Comparison of ENCODE assay signal across 2 cellular contexts in the genomic region with DNA sequence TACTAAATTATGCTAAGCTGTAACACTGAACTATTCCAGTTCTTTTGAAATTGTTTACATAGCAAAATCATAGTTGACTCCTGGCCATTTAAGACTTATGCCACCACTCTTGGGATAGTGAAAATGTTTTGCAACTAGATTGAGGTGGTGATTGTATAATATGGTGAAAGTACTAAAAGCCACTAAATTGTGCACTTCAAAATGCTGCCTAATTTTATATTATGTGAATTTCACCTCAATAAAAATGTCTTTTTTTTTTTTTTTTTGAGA.
A peak's percentile ranks its signal among the peaks of the same experiment; 100 is the strongest.
TF ChIP-seq lines count a peak whose summit lies in the region.

No MANE protein-coding gene starts in this region.

TF ChIP-seq in K562, 482 proteins besides CTCF, POLR2A, EP300 and RAD21 (continues in another document):
- TF ChIP-seq IFI16 (CRISPR knock-in tag; IDR thresholded peaks at IDR 0.05) (no peak), ZNF23 (CRISPR knock-in tag; IDR thresholded peaks at IDR 0.05) (no peak), DIDO1 (tag; IDR thresholded peaks at IDR 0.05; ENCODE audit: low read depth) (no peak), MAFF (IDR thresholded peaks at IDR 0.05; ENCODE audit: low read length) (no peak), EWSR1 (IDR thresholded peaks at IDR 0.05; ENCODE audit: borderline replicate concordance, low read depth, partially characterized antibody) (no peak), C11orf30 (IDR thresholded peaks at IDR 0.05; ENCODE audit: low read depth) (peak; percentile 10; the same call in 1 of the 2 replicates), NR2F6 (CRISPR knock-in tag; IDR thresholded peaks at IDR 0.05) (no peak), ZNF584 (CRISPR knock-in tag; IDR thresholded peaks at IDR 0.05; ENCODE audit: low read depth) (no peak), FOXJ3 (CRISPR knock-in tag; IDR thresholded peaks at IDR 0.05) (no peak), CEBPB (tag; IDR thresholded peaks at IDR 0.05) (peak; percentile 28; the same call in 1 of the 2 replicates), MYC (IDR thresholded peaks at IDR 0.05; ENCODE audit: low read depth, low read length) (no peak), MYC (CRISPR knock-in tag; IDR thresholded peaks at IDR 0.05; ENCODE audit: borderline replicate concordance, low read depth) (no peak), PHF8 (IDR thresholded peaks at IDR 0.05; ENCODE audit: borderline replicate concordance, low read length) (no peak), NUFIP1 (IDR thresholded peaks at IDR 0.05; ENCODE audit: partially characterized antibody) (no peak)
- TF ChIP-seq, protein P1, sequence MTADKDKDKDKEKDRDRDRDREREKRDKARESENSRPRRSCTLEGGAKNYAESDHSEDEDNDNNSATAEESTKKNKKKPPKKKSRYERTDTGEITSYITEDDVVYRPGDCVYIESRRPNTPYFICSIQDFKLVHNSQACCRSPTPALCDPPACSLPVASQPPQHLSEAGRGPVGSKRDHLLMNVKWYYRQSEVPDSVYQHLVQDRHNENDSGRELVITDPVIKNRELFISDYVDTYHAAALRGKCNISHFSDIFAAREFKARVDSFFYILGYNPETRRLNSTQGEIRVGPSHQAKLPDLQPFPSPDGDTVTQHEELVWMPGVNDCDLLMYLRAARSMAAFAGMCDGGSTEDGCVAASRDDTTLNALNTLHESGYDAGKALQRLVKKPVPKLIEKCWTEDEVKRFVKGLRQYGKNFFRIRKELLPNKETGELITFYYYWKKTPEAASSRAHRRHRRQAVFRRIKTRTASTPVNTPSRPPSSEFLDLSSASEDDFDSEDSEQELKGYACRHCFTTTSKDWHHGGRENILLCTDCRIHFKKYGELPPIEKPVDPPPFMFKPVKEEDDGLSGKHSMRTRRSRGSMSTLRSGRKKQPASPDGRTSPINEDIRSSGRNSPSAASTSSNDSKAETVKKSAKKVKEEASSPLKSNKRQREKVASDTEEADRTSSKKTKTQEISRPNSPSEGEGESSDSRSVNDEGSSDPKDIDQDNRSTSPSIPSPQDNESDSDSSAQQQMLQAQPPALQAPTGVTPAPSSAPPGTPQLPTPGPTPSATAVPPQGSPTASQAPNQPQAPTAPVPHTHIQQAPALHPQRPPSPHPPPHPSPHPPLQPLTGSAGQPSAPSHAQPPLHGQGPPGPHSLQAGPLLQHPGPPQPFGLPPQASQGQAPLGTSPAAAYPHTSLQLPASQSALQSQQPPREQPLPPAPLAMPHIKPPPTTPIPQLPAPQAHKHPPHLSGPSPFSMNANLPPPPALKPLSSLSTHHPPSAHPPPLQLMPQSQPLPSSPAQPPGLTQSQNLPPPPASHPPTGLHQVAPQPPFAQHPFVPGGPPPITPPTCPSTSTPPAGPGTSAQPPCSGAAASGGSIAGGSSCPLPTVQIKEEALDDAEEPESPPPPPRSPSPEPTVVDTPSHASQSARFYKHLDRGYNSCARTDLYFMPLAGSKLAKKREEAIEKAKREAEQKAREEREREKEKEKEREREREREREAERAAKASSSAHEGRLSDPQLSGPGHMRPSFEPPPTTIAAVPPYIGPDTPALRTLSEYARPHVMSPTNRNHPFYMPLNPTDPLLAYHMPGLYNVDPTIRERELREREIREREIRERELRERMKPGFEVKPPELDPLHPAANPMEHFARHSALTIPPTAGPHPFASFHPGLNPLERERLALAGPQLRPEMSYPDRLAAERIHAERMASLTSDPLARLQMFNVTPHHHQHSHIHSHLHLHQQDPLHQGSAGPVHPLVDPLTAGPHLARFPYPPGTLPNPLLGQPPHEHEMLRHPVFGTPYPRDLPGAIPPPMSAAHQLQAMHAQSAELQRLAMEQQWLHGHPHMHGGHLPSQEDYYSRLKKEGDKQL (CRISPR knock-in tag; IDR thresholded peaks at IDR 0.05; ENCODE audit: borderline replicate concordance): no peak
- TF ChIP-seq, protein P2, sequence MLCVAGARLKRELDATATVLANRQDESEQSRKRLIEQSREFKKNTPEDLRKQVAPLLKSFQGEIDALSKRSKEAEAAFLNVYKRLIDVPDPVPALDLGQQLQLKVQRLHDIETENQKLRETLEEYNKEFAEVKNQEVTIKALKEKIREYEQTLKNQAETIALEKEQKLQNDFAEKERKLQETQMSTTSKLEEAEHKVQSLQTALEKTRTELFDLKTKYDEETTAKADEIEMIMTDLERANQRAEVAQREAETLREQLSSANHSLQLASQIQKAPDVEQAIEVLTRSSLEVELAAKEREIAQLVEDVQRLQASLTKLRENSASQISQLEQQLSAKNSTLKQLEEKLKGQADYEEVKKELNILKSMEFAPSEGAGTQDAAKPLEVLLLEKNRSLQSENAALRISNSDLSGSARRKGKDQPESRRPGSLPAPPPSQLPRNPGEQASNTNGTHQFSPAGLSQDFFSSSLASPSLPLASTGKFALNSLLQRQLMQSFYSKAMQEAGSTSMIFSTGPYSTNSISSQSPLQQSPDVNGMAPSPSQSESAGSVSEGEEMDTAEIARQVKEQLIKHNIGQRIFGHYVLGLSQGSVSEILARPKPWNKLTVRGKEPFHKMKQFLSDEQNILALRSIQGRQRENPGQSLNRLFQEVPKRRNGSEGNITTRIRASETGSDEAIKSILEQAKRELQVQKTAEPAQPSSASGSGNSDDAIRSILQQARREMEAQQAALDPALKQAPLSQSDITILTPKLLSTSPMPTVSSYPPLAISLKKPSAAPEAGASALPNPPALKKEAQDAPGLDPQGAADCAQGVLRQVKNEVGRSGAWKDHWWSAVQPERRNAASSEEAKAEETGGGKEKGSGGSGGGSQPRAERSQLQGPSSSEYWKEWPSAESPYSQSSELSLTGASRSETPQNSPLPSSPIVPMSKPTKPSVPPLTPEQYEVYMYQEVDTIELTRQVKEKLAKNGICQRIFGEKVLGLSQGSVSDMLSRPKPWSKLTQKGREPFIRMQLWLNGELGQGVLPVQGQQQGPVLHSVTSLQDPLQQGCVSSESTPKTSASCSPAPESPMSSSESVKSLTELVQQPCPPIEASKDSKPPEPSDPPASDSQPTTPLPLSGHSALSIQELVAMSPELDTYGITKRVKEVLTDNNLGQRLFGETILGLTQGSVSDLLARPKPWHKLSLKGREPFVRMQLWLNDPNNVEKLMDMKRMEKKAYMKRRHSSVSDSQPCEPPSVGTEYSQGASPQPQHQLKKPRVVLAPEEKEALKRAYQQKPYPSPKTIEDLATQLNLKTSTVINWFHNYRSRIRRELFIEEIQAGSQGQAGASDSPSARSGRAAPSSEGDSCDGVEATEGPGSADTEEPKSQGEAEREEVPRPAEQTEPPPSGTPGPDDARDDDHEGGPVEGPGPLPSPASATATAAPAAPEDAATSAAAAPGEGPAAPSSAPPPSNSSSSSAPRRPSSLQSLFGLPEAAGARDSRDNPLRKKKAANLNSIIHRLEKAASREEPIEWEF (CRISPR knock-in tag; IDR thresholded peaks at IDR 0.05): no peak
- TF ChIP-seq, protein P3, sequence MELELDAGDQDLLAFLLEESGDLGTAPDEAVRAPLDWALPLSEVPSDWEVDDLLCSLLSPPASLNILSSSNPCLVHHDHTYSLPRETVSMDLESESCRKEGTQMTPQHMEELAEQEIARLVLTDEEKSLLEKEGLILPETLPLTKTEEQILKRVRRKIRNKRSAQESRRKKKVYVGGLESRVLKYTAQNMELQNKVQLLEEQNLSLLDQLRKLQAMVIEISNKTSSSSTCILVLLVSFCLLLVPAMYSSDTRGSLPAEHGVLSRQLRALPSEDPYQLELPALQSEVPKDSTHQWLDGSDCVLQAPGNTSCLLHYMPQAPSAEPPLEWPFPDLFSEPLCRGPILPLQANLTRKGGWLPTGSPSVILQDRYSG (tag; conservative IDR thresholded peaks at IDR 0.05; ENCODE audit: low read depth): no peak

TF ChIP-seq in SK-N-SH treated with all-trans-retinoic acid at 6 μM for 48 hours, 23 proteins besides CTCF, POLR2A, EP300 and RAD21:
- TF ChIP-seq ZFP30 (CRISPR knock-in tag; IDR thresholded peaks at IDR 0.05) (no peak), SNAI2 (CRISPR knock-in tag; IDR thresholded peaks at IDR 0.05) (no peak), TOX (CRISPR knock-in tag; IDR thresholded peaks at IDR 0.05; ENCODE audit: borderline replicate concordance) (no peak), GLIS3 (CRISPR knock-in tag; IDR thresholded peaks at IDR 0.05) (no peak), TCF4 (CRISPR knock-in tag; IDR thresholded peaks at IDR 0.05; ENCODE audit: borderline replicate concordance) (no peak), CSDC2 (CRISPR knock-in tag; IDR thresholded peaks at IDR 0.05) (no peak), ZNF70 (CRISPR knock-in tag; IDR thresholded peaks at IDR 0.05) (no peak)
- TF ChIP-seq, protein P4, sequence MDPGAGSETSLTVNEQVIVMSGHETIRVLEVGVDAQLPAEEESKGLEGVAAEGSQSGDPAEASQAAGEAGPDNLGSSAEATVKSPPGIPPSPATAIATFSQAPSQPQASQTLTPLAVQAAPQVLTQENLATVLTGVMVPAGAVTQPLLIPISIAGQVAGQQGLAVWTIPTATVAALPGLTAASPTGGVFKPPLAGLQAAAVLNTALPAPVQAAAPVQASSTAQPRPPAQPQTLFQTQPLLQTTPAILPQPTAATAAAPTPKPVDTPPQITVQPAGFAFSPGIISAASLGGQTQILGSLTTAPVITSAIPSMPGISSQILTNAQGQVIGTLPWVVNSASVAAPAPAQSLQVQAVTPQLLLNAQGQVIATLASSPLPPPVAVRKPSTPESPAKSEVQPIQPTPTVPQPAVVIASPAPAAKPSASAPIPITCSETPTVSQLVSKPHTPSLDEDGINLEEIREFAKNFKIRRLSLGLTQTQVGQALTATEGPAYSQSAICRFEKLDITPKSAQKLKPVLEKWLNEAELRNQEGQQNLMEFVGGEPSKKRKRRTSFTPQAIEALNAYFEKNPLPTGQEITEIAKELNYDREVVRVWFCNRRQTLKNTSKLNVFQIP (CRISPR knock-in tag; IDR thresholded peaks at IDR 0.05; ENCODE audit: borderline replicate concordance, low read depth): no peak
- TF ChIP-seq, protein P5, sequence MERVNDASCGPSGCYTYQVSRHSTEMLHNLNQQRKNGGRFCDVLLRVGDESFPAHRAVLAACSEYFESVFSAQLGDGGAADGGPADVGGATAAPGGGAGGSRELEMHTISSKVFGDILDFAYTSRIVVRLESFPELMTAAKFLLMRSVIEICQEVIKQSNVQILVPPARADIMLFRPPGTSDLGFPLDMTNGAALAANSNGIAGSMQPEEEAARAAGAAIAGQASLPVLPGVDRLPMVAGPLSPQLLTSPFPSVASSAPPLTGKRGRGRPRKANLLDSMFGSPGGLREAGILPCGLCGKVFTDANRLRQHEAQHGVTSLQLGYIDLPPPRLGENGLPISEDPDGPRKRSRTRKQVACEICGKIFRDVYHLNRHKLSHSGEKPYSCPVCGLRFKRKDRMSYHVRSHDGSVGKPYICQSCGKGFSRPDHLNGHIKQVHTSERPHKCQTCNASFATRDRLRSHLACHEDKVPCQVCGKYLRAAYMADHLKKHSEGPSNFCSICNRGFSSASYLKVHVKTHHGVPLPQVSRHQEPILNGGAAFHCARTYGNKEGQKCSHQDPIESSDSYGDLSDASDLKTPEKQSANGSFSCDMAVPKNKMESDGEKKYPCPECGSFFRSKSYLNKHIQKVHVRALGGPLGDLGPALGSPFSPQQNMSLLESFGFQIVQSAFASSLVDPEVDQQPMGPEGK (CRISPR knock-in tag; IDR thresholded peaks at IDR 0.05; ENCODE audit: borderline replicate concordance): no peak
